ENCODE assay signal across 3 cellular contexts in genomic region chr20:63478346-63479302, GRCh38.
TF ChIP-seq lines count a peak whose summit lies in the region.

No MANE protein-coding gene starts in this region.

TF ChIP-seq in SK-N-SH, 30 proteins besides CTCF, POLR2A, EP300 and RAD21:
- TF ChIP-seq TAF1 (IDR thresholded peaks at IDR 0.05; ENCODE audit: borderline replicate concordance, low read depth, low read length), result no peak
- 0 out of 2 replicates have a peak, but pooled peaks have one; percentile 16 for TF ChIP-seq FOXJ3 (CRISPR knock-in tag; IDR thresholded peaks at IDR 0.05)

TF ChIP-seq in SK-N-SH treated with all-trans-retinoic acid at 6 μM for 48 hours, 23 proteins besides CTCF, POLR2A, EP300 and RAD21:
- no peak for TF ChIP-seq TSHZ2 (CRISPR knock-in tag; IDR thresholded peaks at IDR 0.05)
- TF ChIP-seq RARB (CRISPR knock-in tag; IDR thresholded peaks at IDR 0.05), result no peak
- no peak for TF ChIP-seq POU6F1 (CRISPR knock-in tag; IDR thresholded peaks at IDR 0.05; ENCODE audit: borderline replicate concordance, low read depth)
- TF ChIP-seq, protein P1, sequence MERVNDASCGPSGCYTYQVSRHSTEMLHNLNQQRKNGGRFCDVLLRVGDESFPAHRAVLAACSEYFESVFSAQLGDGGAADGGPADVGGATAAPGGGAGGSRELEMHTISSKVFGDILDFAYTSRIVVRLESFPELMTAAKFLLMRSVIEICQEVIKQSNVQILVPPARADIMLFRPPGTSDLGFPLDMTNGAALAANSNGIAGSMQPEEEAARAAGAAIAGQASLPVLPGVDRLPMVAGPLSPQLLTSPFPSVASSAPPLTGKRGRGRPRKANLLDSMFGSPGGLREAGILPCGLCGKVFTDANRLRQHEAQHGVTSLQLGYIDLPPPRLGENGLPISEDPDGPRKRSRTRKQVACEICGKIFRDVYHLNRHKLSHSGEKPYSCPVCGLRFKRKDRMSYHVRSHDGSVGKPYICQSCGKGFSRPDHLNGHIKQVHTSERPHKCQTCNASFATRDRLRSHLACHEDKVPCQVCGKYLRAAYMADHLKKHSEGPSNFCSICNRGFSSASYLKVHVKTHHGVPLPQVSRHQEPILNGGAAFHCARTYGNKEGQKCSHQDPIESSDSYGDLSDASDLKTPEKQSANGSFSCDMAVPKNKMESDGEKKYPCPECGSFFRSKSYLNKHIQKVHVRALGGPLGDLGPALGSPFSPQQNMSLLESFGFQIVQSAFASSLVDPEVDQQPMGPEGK (CRISPR knock-in tag; IDR thresholded peaks at IDR 0.05; ENCODE audit: borderline replicate concordance), result no peak
- no peak for TF ChIP-seq ZFP30 (CRISPR knock-in tag; IDR thresholded peaks at IDR 0.05)
- no peak for TF ChIP-seq ISL1 (CRISPR knock-in tag; IDR thresholded peaks at IDR 0.05)
- TF ChIP-seq BACH2 (CRISPR knock-in tag; IDR thresholded peaks at IDR 0.05; ENCODE audit: borderline replicate concordance), result no peak
- no peak for TF ChIP-seq CREB5 (CRISPR knock-in tag; IDR thresholded peaks at IDR 0.05; ENCODE audit: low read depth)
- TF ChIP-seq GLIS3 (CRISPR knock-in tag; IDR thresholded peaks at IDR 0.05), result no peak
- no peak for TF ChIP-seq ARNTL (CRISPR knock-in tag; IDR thresholded peaks at IDR 0.05; ENCODE audit: borderline replicate concordance, low read depth)
- TF ChIP-seq CSDC2 (CRISPR knock-in tag; IDR thresholded peaks at IDR 0.05), result no peak
- no peak for TF ChIP-seq TOX (CRISPR knock-in tag; IDR thresholded peaks at IDR 0.05; ENCODE audit: borderline replicate concordance)
- TF ChIP-seq OSR1 (CRISPR knock-in tag; IDR thresholded peaks at IDR 0.05), result no peak
- no peak for TF ChIP-seq SNAI2 (CRISPR knock-in tag; IDR thresholded peaks at IDR 0.05)
TF ChIP-seq in SK-N-SH treated with all-trans-retinoic acid at 6 μM for 48 hours: peak in this region for 0.

TF ChIP-seq in H1, 55 proteins besides CTCF, POLR2A, EP300 and RAD21:
- TF ChIP-seq PHF8 (conservative IDR thresholded peaks at IDR 0.05; ENCODE audit: low read depth, low read length) (no peak), TBP (IDR thresholded peaks at IDR 0.05; ENCODE audit: low read depth, low read length) (no peak)
